In the genomic region with DNA sequence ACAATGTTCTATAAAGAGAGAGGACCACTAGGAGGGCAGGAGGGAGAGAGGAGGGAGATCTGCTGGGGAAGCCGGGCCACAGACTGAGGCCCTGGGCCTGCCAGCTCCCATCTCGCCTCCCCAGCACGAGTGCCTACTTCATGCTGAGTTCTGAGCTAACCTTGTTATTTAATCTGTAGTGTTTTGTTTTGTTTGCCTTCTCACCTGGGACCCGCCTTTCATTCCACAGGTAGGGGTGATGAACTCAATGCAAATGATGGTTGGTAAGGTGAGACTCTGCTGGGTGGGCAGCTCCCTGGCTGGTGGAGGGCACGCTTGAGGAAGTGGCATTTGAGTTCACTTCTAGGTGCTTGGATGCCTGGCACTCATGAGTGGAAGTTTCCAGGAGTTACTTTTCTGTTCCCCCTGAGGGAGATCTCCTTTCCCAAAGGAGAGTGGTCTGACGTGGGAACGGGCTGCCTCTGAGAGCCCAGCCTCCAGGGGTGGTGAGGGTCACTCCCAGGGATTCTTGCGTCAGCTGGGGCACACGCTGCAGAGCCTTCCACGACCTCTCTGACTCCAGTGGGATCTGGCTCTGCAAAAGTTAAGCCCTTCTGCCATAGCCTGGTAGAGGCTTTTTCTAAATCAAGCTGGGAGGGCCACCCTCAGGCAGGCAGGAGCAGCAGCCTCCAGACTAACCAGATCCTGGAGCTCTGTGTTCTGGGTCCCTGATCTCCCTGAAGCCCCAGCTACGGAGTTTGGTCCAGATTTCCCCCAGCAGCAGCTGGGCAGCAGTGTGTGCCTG, we compare ENCODE assay signal across 27 cellular contexts. TPM values are rescaled to one million over a fixed set of nuclear protein-coding genes. Genes with fewer than 3 reads are reported as not detected.
DNase-seq lines count a peak whose midpoint lies in the region; ATAC-seq and TF ChIP-seq lines count a peak whose summit lies in the region.
"Had no signal": no experiment of that assay in that cellular context is flagged by ENCODE, and none has a peak within 500 bp of the region (broad histone marks: within the 10 kb centered on the region; RNA-seq: fewer than 3 reads in every experiment).

No MANE protein-coding gene starts in this region.

- no peak for TF ChIP-seq CTCF in type B pancreatic cell (conservative IDR thresholded peaks at IDR 0.05)

- H3K4me1 Mint-ChIP-seq in type B pancreatic cell (ENCODE audit: unreplicated experiment) = peaks cover 25% of the 10 kb centered on the region
- H3K4me1 Mint-ChIP-seq: CD8-positive, alpha-beta memory T cell; stimulated activated effector memory CD8-positive, alpha-beta T cell treated with anti-CD3 and anti-CD28 coated beads, Interleukin-12 subunit alpha, Interleukin-12 subunit beta, amount 100 ng/mL, for 72 hours had no signal

- peaks cover 3% of the 10 kb centered on the region for H3K27me3 Mint-ChIP-seq in type B pancreatic cell
- H3K27me3 Mint-ChIP-seq: activated T-cell treated with anti-CD3 and anti-CD28 coated beads, Interleukin-2, amount 50 U/mL, for 24 hours had no signal

- H3K9me3 Mint-ChIP-seq in type B pancreatic cell = no peaks in the 10 kb centered on the region
- H3K9me3 Mint-ChIP-seq: activated T-cell treated with anti-CD3 and anti-CD28 coated beads, Interleukin-2, amount 50 U/mL, for 24 hours; CD8-positive, alpha-beta memory T cell; effector memory CD8-positive, alpha-beta T cell; nephron; stimulated activated effector memory CD8-positive, alpha-beta T cell treated with anti-CD3 and anti-CD28 coated beads, Interleukin-12 subunit alpha, Interleukin-12 subunit beta, amount 100 ng/mL, for 72 hours had no signal

- H3K36me3 Mint-ChIP-seq in type B pancreatic cell = no peaks in the 10 kb centered on the region
- H3K36me3 Mint-ChIP-seq: CD8-positive, alpha-beta memory T cell; stimulated activated effector memory CD8-positive, alpha-beta T cell treated with anti-CD3 and anti-CD28 coated beads, Interleukin-12 subunit alpha, Interleukin-12 subunit beta, amount 100 ng/mL, for 72 hours had no signal

- ATAC-seq in stimulated activated naive CD8-positive, alpha-beta T cell treated with anti-CD3 and anti-CD28 coated beads, Interleukin-15, Interleukin-2, amounts not matched to agents 100 U/mL and 50 U/mL, for 24 hours = no peak
- no peak for ATAC-seq in GM19455 (IDR thresholded peaks at IDR 0.05; ENCODE audit: unreplicated experiment)
- ATAC-seq: effector memory CD8-positive, alpha-beta T cell; gastroesophageal sphincter; stimulated activated effector memory CD8-positive, alpha-beta T cell treated with anti-CD3 and anti-CD28 coated beads, Interleukin-12 subunit alpha, Interleukin-12 subunit beta, amount 100 ng/mL, for 72 hours had no signal

- peak; percentile 7 to 26 for DNase-seq in NCI-H526 (lab: John Stamatoyannopoulos, UW)
- no peak for DNase-seq in NCI-H526 treated with DMSO at 0.1 percent for 48 hours (lab: John Stamatoyannopoulos, UW)
- DNase-seq in NCI-H69 (lab: John Stamatoyannopoulos, UW) = peak; percentile 26
- DNase-seq in iPS-NIHi7 (ENCODE audit: extremely low spot score) = peak; percentile 51
- no peak for DNase-seq in type B pancreatic cell (ENCODE audit: extremely low spot score, unreplicated experiment)
- DNase-seq in head of caudate nucleus = no peak
- no peak for DNase-seq in stimulated activated naive CD8-positive, alpha-beta T cell treated with anti-CD3 and anti-CD28 coated beads, Interleukin-15, Interleukin-2, amounts not matched to agents 100 U/mL and 50 U/mL, for 24 hours
- DNase-seq: activated CD4-positive, alpha-beta T cell treated with anti-CD3 and anti-CD28 coated beads for 1 hour; activated CD8-positive, alpha-beta memory T cell treated with anti-CD3 and anti-CD28 coated beads for 24 hours; activated naive CD4-positive, alpha-beta T cell; activated T-cell treated with anti-CD3 and anti-CD28 coated beads, Interleukin-2, amount 50 U/mL, for 24 hours; adrenal gland; CD8-positive, alpha-beta memory T cell; DMS153; effector memory CD8-positive, alpha-beta T cell; esophagus squamous epithelium; kidney glomerular epithelial cell; NCI-H2171; NCI-H774; stimulated activated CD4-positive, alpha-beta T cell treated with anti-CD3 and anti-CD28 coated beads, Interleukin-1b, Interleukin-23, amount 100 ng/mL, for 48 hours had no signal

- peak overlapping the region; percentile 76 for H3K27ac Mint-ChIP-seq in type B pancreatic cell
- H3K27ac Mint-ChIP-seq: activated T-cell treated with anti-CD3 and anti-CD28 coated beads, Interleukin-2, amount 50 U/mL, for 24 hours; CD8-positive, alpha-beta memory T cell; effector memory CD8-positive, alpha-beta T cell; nephron; stimulated activated effector memory CD8-positive, alpha-beta T cell treated with anti-CD3 and anti-CD28 coated beads, Interleukin-12 subunit alpha, Interleukin-12 subunit beta, amount 100 ng/mL, for 72 hours had no signal

- H3K4me3 Mint-ChIP-seq in type B pancreatic cell = no peak overlapping the region
- H3K4me3 Mint-ChIP-seq: activated T-cell treated with anti-CD3 and anti-CD28 coated beads, Interleukin-2, amount 50 U/mL, for 24 hours; CD8-positive, alpha-beta memory T cell; effector memory CD8-positive, alpha-beta T cell; nephron; stimulated activated effector memory CD8-positive, alpha-beta T cell treated with anti-CD3 and anti-CD28 coated beads, Interleukin-12 subunit alpha, Interleukin-12 subunit beta, amount 100 ng/mL, for 72 hours had no signal

- intact Hi-C loops in head of caudate nucleus (cut with DNase I) = no loop called here

RNA-seq across cellular contexts. Expression of a gene that starts 22.4 kb away (rescaled TPM):
- total RNA-seq in type B pancreatic cell (ENCODE audit: low replicate concordance) = 11.6 and 16.1 TPM in 2 replicates

RNA-seq across cellular contexts. Expression of a gene that starts 22.9 kb away (rescaled TPM):
- 85.9 and 94.8 TPM in 2 replicates for total RNA-seq in type B pancreatic cell (ENCODE audit: low replicate concordance)

RNA-seq across cellular contexts. Expression of a gene that starts 51.4 kb away (rescaled TPM):
- 0.19 TPM in 1 of 2 replicates, not detected in the other for total RNA-seq in type B pancreatic cell (ENCODE audit: low replicate concordance)
- total RNA-seq: CD8-positive, alpha-beta memory T cell; mononuclear cell; OCI-LY7; temporal lobe had no signal

Comparison
In these comparisons a context has a peak if more than half of its experiments do, and no peak if none do; other contexts are left out.
1. DNase-seq: peak in NCI-H526 (2 of 2), NCI-H69 (single experiment) and iPS-NIHi7 (single experiment); none in NCI-H526 treated with DMSO at 0.1 percent for 48 hours (single experiment), type B pancreatic cell (single experiment), head of caudate nucleus (0 of 42) and stimulated activated naive CD8-positive, alpha-beta T cell treated with anti-CD3 and anti-CD28 coated beads, Interleukin-15, Interleukin-2, amounts not matched to agents 100 U/mL and 50 U/mL, for 24 hours (single experiment).